In genomic region chr13:75302031-75302430, GRCh38 we compare ENCODE assay signal across 26 cellular contexts.
"Had no signal": no experiment of that assay in that cellular context is flagged by ENCODE, and none has a peak within 500 bp of the region (broad histone marks: within the 10 kb centered on the region; RNA-seq: fewer than 3 reads in every experiment).

No MANE protein-coding gene starts in this region.

- H3K4me1 Mint-ChIP-seq: immature natural killer cell had no signal

- H3K4me3 Mint-ChIP-seq: activated naive CD4-positive, alpha-beta T cell treated with anti-CD3 and anti-CD28 coated beads for 36 hours; activated naive CD8-positive, alpha-beta T cell treated with anti-CD3 and anti-CD28 coated beads, Interleukin-2, amount 10 ng/mL, durations not matched to agents 7 days and 5 days; activated T-cell treated with anti-CD3 and anti-CD28 coated beads, Interleukin-2, amount 50 U/mL, for 4 hours; brain; immature natural killer cell; naive B cell; neural progenitor cell; stimulated activated naive B cell treated with anti-CD40 and anti-IgM and Interleukin-4, amounts not matched to agents 10 μg/mL and 1 μg/mL and 100 μg/mL, for 72 hours; T-cell; T-helper 2 cell treated with Interferon-gamma antibody and Interleukin-4, amounts not matched to agents 5 μg/mL and 100 μg/mL, for 36 hours had no signal

- H3K9me3 Mint-ChIP-seq: activated naive CD4-positive, alpha-beta T cell treated with anti-CD3 and anti-CD28 coated beads for 36 hours; activated T-cell treated with anti-CD3 and anti-CD28 coated beads, Interleukin-2, amount 50 U/mL, for 4 hours; immature natural killer cell; neural progenitor cell; T-cell had no signal

- H3K27me3 ChIP-seq: hepatocyte, neural progenitor cell, sigmoid colon, upper lobe of left lung had no signal

- H3K4me3 ChIP-seq: hepatocyte, lower lobe of right lung, neural progenitor cell, sigmoid colon, smooth muscle cell, thoracic aorta, upper lobe of left lung had no signal

- H3K27ac Mint-ChIP-seq: activated naive CD4-positive, alpha-beta T cell treated with anti-CD3 and anti-CD28 coated beads for 36 hours; activated naive CD8-positive, alpha-beta T cell treated with anti-CD3 and anti-CD28 coated beads, Interleukin-2, amount 10 ng/mL, durations not matched to agents 7 days and 5 days; brain; immature natural killer cell; naive B cell; neural progenitor cell; stimulated activated naive B cell treated with anti-CD40 and anti-IgM and Interleukin-4, amounts not matched to agents 10 μg/mL and 1 μg/mL and 100 μg/mL, for 72 hours; T-cell; T-helper 2 cell treated with Interferon-gamma antibody and Interleukin-4, amounts not matched to agents 5 μg/mL and 100 μg/mL, for 36 hours had no signal

- ATAC-seq: activated T-cell treated with anti-CD3 and anti-CD28 coated beads, Interleukin-2, amount 50 U/mL, for 4 hours; lower lobe of right lung; stimulated activated naive B cell treated with anti-CD40 and anti-IgM and Interleukin-4, amounts not matched to agents 10 μg/mL and 1 μg/mL and 100 μg/mL, for 72 hours; T-cell had no signal

- H3K9me3 ChIP-seq: lower lobe of right lung, sigmoid colon, thoracic aorta, upper lobe of left lung had no signal

- H3K27ac ChIP-seq: hepatocyte, lower lobe of right lung, neural progenitor cell, sigmoid colon, thoracic aorta, upper lobe of left lung had no signal

- H3K4me1 ChIP-seq: lower lobe of right lung, sigmoid colon, upper lobe of left lung had no signal

- DNase-seq: activated CD4-positive, alpha-beta T cell treated with anti-CD3 and anti-CD28 coated beads for 1 hour; activated CD4-positive, alpha-beta T cell treated with anti-CD3 and anti-CD28 coated beads, Interleukin-2, amount 50 U/mL, for 1 hour; activated CD8-positive, alpha-beta memory T cell treated with anti-CD3 and anti-CD28 coated beads for 24 hours; activated CD8-positive, alpha-beta memory T cell treated with anti-CD3 and anti-CD28 coated beads, Interleukin-2, amount 50 U/mL, for 4 hours; activated effector memory CD4-positive, alpha-beta T cell treated with Interleukin-2 at 50 U/mL for 16 hours; activated naive CD4-positive, alpha-beta T cell treated with anti-CD3 and anti-CD28 coated beads for 36 hours; activated naive CD8-positive, alpha-beta T cell treated with anti-CD3 and anti-CD28 coated beads, Interleukin-2, amount 10 ng/mL, durations not matched to agents 7 days and 5 days; activated T-cell treated with anti-CD3 and anti-CD28 coated beads, Interleukin-2, amount 50 U/mL, for 4 hours; anterior cingulate cortex; glutamatergic neuron; immature natural killer cell; lower lobe of right lung; mesendoderm; naive B cell; sigmoid colon; stimulated activated CD4-positive, alpha-beta T cell treated with anti-CD3 and anti-CD28 coated beads, Interleukin-2, amount 100 ng/mL, for 48 hours; stimulated activated CD8-positive, alpha-beta memory T cell treated with anti-CD3 and anti-CD28 coated beads, Interleukin-4, amount 100 ng/mL, for 48 hours; stimulated activated naive B cell treated with anti-CD40 and anti-IgM and Interleukin-4, amounts not matched to agents 10 μg/mL and 1 μg/mL and 100 μg/mL, for 72 hours; T-cell; upper lobe of left lung had no signal

- H3K27me3 Mint-ChIP-seq: activated naive CD8-positive, alpha-beta T cell treated with anti-CD3 and anti-CD28 coated beads, Interleukin-2, amount 10 ng/mL, durations not matched to agents 7 days and 5 days; brain; naive B cell; stimulated activated naive B cell treated with anti-CD40 and anti-IgM and Interleukin-4, amounts not matched to agents 10 μg/mL and 1 μg/mL and 100 μg/mL, for 72 hours; T-cell had no signal

- H3K36me3 ChIP-seq: neural progenitor cell, sigmoid colon, thoracic aorta had no signal
